18 cellular contexts compared by ENCODE assay signal in genomic region chr4:158181906-158182305, GRCh38. TPM values are rescaled to one million over a fixed set of nuclear protein-coding genes. Genes with fewer than 3 reads are reported as not detected.
A peak's percentile ranks its signal among the peaks of the same experiment; 100 is the strongest.
DNase-seq lines count a peak whose midpoint lies in the region; ATAC-seq lines count a peak whose summit lies in the region.
"Had no signal": no experiment of that assay in that cellular context is flagged by ENCODE, and none has a peak within 500 bp of the region (broad histone marks: within the 10 kb centered on the region; RNA-seq: fewer than 3 reads in every experiment).

No MANE protein-coding gene starts in this region.

- no peaks in the 10 kb centered on the region for H3K79me1 ChIP-seq in neuronal stem cell (ENCODE audit: low read depth, low read length)

- 86 to 93% methylated on average over 5 of the region's 5 CpGs for WGBS in GM23248 (ENCODE audit: low coverage in 1 of 2, low lambda C conversion rate in 2 of 2, missing lambda C conversion rate in 2 of 2), 2 experiments
- WGBS in neuronal stem cell (ENCODE audit: extremely low coverage in 2 of 2, insufficient read length in 2 of 2, insufficient replicate concordance in 1 of 2), 2 donors = no CpG with 5 or more reads among the region's 5 CpGs

- no peaks in the 10 kb centered on the region for H3F3A ChIP-seq in GM23248 (ENCODE audit: insufficient read depth)

- H3K4me3 ChIP-seq in GM23248 (no peak overlapping the region), SK-N-MC (peak overlapping the region; percentile 68), neuronal stem cell (ENCODE audit: low read length in 2 of 2) (no peak overlapping the region)
- H3K4me3 ChIP-seq: SJCRH30 had no signal

- DNase-seq in GM23248 (no peak), SK-N-MC (ENCODE audit: low read depth, low spot score) (peak; percentile 66), foreskin melanocyte (peak; percentile 80), neuronal stem cell (ENCODE audit: low spot score) (no peak), posterior cingulate gyrus (no peak), NCI-H146 treated with DMSO at 0.1 percent for 48 hours (lab: John Stamatoyannopoulos, UW; ENCODE audit: unreplicated experiment) (no peak)
- no peak for DNase-seq in stimulated activated naive CD4-positive, alpha-beta T cell (lab: John Stamatoyannopoulos, UW)
- DNase-seq: Calu3; CD4-positive, CD25-positive, alpha-beta regulatory T cell; GOT3; HFFc6; Karpas-422; NCI-H1417; NCI-H510A treated with DMSO at 0.1 percent for 48 hours; RPMI8226; SJCRH30 had no signal

- no peak overlapping the region for H3K14ac ChIP-seq in neuronal stem cell (ENCODE audit: low read length)

- H2BK15ac ChIP-seq in neuronal stem cell (ENCODE audit: low read length) = no peak overlapping the region

- H3K27me3 ChIP-seq in GM23248 (replicated peaks; ENCODE audit: insufficient read depth) (no peaks in the 10 kb centered on the region), neuronal stem cell (ENCODE audit: control insufficient read depth in 3 of 3, insufficient read depth in 3 of 3, low read depth in 1 of 3, low read length in 3 of 3) (no peaks in the 10 kb centered on the region)
- H3K27me3 ChIP-seq: SJCRH30 had no signal

- H2AK5ac ChIP-seq in neuronal stem cell (ENCODE audit: low read depth, low read length) = no peak overlapping the region

- ATAC-seq in HG03159 (IDR thresholded peaks at IDR 0.05; ENCODE audit: unreplicated experiment) = no peak
- ATAC-seq: HepG2 had no signal

- in situ Hi-C loops in GM23248 (cut with MboI) = no loop called here

- H3K9me3 ChIP-seq in GM23248 (ENCODE audit: low read depth) (no peaks in the 10 kb centered on the region), SK-N-MC (ENCODE audit: low read depth, low read length) (no peaks in the 10 kb centered on the region), neuronal stem cell (replicated peaks in 1 of 2; ENCODE audit: control insufficient read depth in 2 of 2, insufficient read depth in 1 of 2, low read depth in 1 of 2, low read length in 2 of 2) (no peaks in the 10 kb centered on the region)
- H3K9me3 ChIP-seq: SJCRH30 had no signal

- no peaks in the 10 kb centered on the region for H3K79me2 ChIP-seq in GM23248 (ENCODE audit: insufficient read depth)

- H3K36me3 ChIP-seq in GM23248 (ENCODE audit: low read depth) = no peaks in the 10 kb centered on the region
- no peaks in the 10 kb centered on the region for H3K36me3 ChIP-seq in SK-N-MC (ENCODE audit: insufficient read depth, low read length)
- H3K36me3 ChIP-seq in neuronal stem cell (replicated peaks in 1 of 2; ENCODE audit: control insufficient read depth in 2 of 2, insufficient read depth in 2 of 2, low read length in 2 of 2) = no peaks in the 10 kb centered on the region
- H3K36me3 ChIP-seq: SJCRH30 had no signal

- no peaks in the 10 kb centered on the region for H3K4me1 ChIP-seq in GM23248 (ENCODE audit: insufficient read depth)
- no peaks in the 10 kb centered on the region for H3K4me1 ChIP-seq in neuronal stem cell (ENCODE audit: control insufficient read depth in 2 of 2, insufficient read depth in 1 of 2, low read depth in 1 of 2, low read length in 2 of 2)
- H3K4me1 ChIP-seq: SJCRH30 had no signal

- no peak overlapping the region for H3K27ac ChIP-seq in GM23248
- 0 out of 2 replicates have a peak overlapping the region, but pooled peaks have one; percentile 28 for H3K27ac ChIP-seq in SK-N-MC
- no peak overlapping the region for H3K27ac ChIP-seq in neuronal stem cell (replicated peaks; ENCODE audit: low read length)
- H3K27ac ChIP-seq: SJCRH30 had no signal

- H2BK12ac ChIP-seq in neuronal stem cell (ENCODE audit: low read length) = no peak overlapping the region

- H3K4ac ChIP-seq in neuronal stem cell (ENCODE audit: low read length) = no peak overlapping the region

- H4K20me1 ChIP-seq in GM23248 (ENCODE audit: insufficient read depth) = no peaks in the 10 kb centered on the region

- no peak overlapping the region for H3K9ac ChIP-seq in GM23248
- peak overlapping the region; percentile 43 for H3K9ac ChIP-seq in SK-N-MC (ENCODE audit: insufficient read length)
- no peak overlapping the region for H3K9ac ChIP-seq in neuronal stem cell (ENCODE audit: low read depth, low read length, poor library complexity)

- H4K8ac ChIP-seq in neuronal stem cell (ENCODE audit: low read depth, low read length) = no peak overlapping the region

- H2BK120ac ChIP-seq in neuronal stem cell (ENCODE audit: low read depth, low read length) = no peak overlapping the region

- H3K18ac ChIP-seq in neuronal stem cell (ENCODE audit: low read length) = no peak overlapping the region

- no peak overlapping the region for H3K23ac ChIP-seq in neuronal stem cell (ENCODE audit: low read depth, low read length, poor library complexity)

- H3K4me2 ChIP-seq in GM23248 (ENCODE audit: unreplicated experiment) (no peak overlapping the region), neuronal stem cell (ENCODE audit: insufficient read depth, low read length, poor library complexity, severe bottlenecking) (no peak overlapping the region)

- peak overlapping the region; percentile 90 for H2AFZ ChIP-seq in GM23248
- H2AFZ ChIP-seq in neuronal stem cell (ENCODE audit: low read length) = peak overlapping the region; percentile 51

- H2BK5ac ChIP-seq in neuronal stem cell (ENCODE audit: low read length) = no peak overlapping the region

- intact Hi-C loops in posterior cingulate gyrus (cut with DNase I) = loop anchor here (5.0 kb wide), 1 partner anchor 445 kb away; no protein-coding TSS in a partner anchor

- H4K91ac ChIP-seq in neuronal stem cell (ENCODE audit: low read depth, low read length, poor library complexity) = no peak overlapping the region

- H3K9me2 ChIP-seq in GM23248 (ENCODE audit: insufficient read depth) = no peaks in the 10 kb centered on the region

RNA-seq across cellular contexts. Expression of gene GASK1B, which starts 9.1 kb away (rescaled TPM):
- total RNA-seq in GM23248 (2014; rRNA removed; shearing (Covaris generic)) = 4.8 and 6.2 TPM in 2 replicates
- polyA plus RNA-seq in GM23248 (2016; fragmentation: Nextera tagmentation; extraction: Ambion mirVana) = 5.3 and 7.5 TPM in 2 replicates
- 0.03 TPM for polyA plus RNA-seq in neuronal stem cell (2013, experiment 1 of 2)
- 0.01 TPM for polyA plus RNA-seq in neuronal stem cell (2013, experiment 2 of 2)
- total RNA-seq: CD4-positive, CD25-positive, alpha-beta regulatory T cell had no signal
- polyA plus RNA-seq: CD4-positive, CD25-positive, alpha-beta regulatory T cell had no signal

RNA-seq across cellular contexts. Expression of gene TMEM144, which starts 28.4 kb away (rescaled TPM):
- total RNA-seq in GM23248 (2014; rRNA removed; shearing (Covaris generic)) = 0.63 and 2.4 TPM in 2 replicates
- 1.1 and 1.6 TPM in 2 replicates for polyA plus RNA-seq in GM23248 (2016; fragmentation: Nextera tagmentation; extraction: Ambion mirVana)
- 1.3 TPM for polyA plus RNA-seq in neuronal stem cell (2013, experiment 1 of 2)
- 1.3 TPM for polyA plus RNA-seq in neuronal stem cell (2013, experiment 2 of 2)
- total RNA-seq: CD4-positive, CD25-positive, alpha-beta regulatory T cell had no signal
- polyA plus RNA-seq: CD4-positive, CD25-positive, alpha-beta regulatory T cell had no signal

Comparison
In these comparisons a context has a peak if more than half of its experiments do, and no peak if none do; other contexts are left out.
1. DNase-seq: peak in SK-N-MC (single experiment) and foreskin melanocyte (single experiment); none in GM23248 (single experiment), neuronal stem cell (single experiment), posterior cingulate gyrus (0 of 10), NCI-H146 treated with DMSO at 0.1 percent for 48 hours (single experiment) and stimulated activated naive CD4-positive, alpha-beta T cell (0 of 6).